34 cellular contexts compared by ENCODE assay signal in the genomic region with DNA sequence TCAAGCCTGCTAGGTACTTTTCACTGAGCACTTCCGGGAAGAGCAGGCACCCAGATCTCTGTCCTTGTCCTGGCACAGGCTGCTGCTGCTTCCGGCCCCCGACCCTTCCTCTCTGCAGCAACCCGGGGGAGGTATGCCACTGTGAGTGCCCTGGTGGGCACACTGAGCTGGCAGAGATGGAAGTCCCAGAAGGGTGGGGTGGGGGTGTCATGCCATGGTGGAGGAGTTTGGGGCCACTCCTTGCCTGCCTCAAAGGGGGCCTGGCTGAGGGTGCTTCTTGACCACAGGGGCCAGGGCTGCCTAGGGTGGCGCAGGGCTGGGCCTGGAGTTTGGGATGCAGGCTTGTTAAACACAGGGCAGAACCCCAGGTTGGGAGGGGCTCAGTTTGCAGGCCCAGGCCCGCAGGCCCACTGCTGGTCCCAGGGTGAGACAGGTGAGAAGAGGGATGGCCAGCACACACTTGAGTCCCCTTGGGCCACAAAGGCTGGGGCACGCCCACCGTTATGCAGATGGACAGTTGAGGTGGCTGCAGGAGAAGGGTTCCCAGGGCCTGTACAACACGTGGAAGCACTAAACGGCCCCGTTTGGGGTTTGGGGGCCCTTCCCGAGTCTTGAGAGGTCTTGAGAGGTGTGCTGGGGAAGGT. TPM values are rescaled to one million over a fixed set of nuclear protein-coding genes. Genes with fewer than 3 reads are reported as not detected.
DNase-seq lines count a peak whose midpoint lies in the region; ATAC-seq and TF ChIP-seq lines count a peak whose summit lies in the region.
"Had no signal": no experiment of that assay in that cellular context is flagged by ENCODE, and none has a peak within 500 bp of the region (broad histone marks: within the 10 kb centered on the region; RNA-seq: fewer than 3 reads in every experiment).

No MANE protein-coding gene starts in this region.

- peaks cover 2 to 15% of the 10 kb centered on the region in 2 experiments for H3K4me1 Mint-ChIP-seq in H9
- no peaks in the 10 kb centered on the region for H3K4me1 Mint-ChIP-seq in chondrocyte (ENCODE audit: low read depth)
- peaks cover 22% of the 10 kb centered on the region for H3K4me1 Mint-ChIP-seq in stimulated activated effector memory CD8-positive, alpha-beta T cell treated with anti-CD3 and anti-CD28 coated beads, Interleukin-12 subunit alpha, Interleukin-12 subunit beta, amount 100 ng/mL, for 72 hours
- H3K4me1 Mint-ChIP-seq in CD8-positive, alpha-beta T cell (ENCODE audit: low read depth), result peaks cover 1% of the 10 kb centered on the region

- H3K4me1 ChIP-seq in H9 (ENCODE audit: insufficient read depth, low read length), result no peaks in the 10 kb centered on the region
- no peaks in the 10 kb centered on the region for H3K4me1 ChIP-seq in CD8-positive, alpha-beta T cell (ENCODE audit: insufficient read depth, low read length)
- H3K4me1 ChIP-seq: sigmoid colon had no signal

- DNase-seq in H9 (peak; percentile 33), chondrocyte (ENCODE audit: low spot score) (peak; percentile 76), SKM-1 treated with dmso at 0.1 percent for 144 hours (lab: John Stamatoyannopoulos, UW; ENCODE audit: unreplicated experiment) (no peak), NCI-H128 (lab: John Stamatoyannopoulos, UW; ENCODE audit: unreplicated experiment) (no peak)
- DNase-seq in stimulated activated effector memory CD8-positive, alpha-beta T cell treated with anti-CD3 and anti-CD28 coated beads, Interleukin-12 subunit alpha, Interleukin-12 subunit beta, amount 100 ng/mL, for 72 hours (ENCODE audit: low spot score in 2 of 2), result no peak
- DNase-seq in CD8-positive, alpha-beta T cell, result no peak
- DNase-seq: activated CD8-positive, alpha-beta memory T cell treated with anti-CD3 and anti-CD28 coated beads, Interleukin-2, amount 50 U/mL, for 48 hours; activated CD8-positive, alpha-beta T cell treated with anti-CD3 and anti-CD28 coated beads for 36 hours; activated naive CD4-positive, alpha-beta T cell treated with Interleukin-2 at 50 U/mL for 16 hours; Calu3; central memory CD4-positive, alpha-beta T cell; DMS79; GDM1; glutamatergic neuron; midbrain; NCI-H1092; NCI-H1694 treated with DMSO at 0.1 percent for 48 hours; NCI-H446; NCI-H748 treated with DMSO at 0.1 percent for 48 hours; SIG-M5; sigmoid colon; stimulated activated CD4-positive, alpha-beta T cell treated with anti-CD3 and anti-CD28 coated beads, Interleukin-12 subunit alpha, Interleukin-12 subunit beta, amount 100 ng/mL, for 4 hours; stimulated activated CD4-positive, alpha-beta T cell treated with anti-CD3 and anti-CD28 coated beads, Interleukin-2, amount 100 ng/mL, for 48 hours; SW 1271 had no signal

- no peak overlapping the region for H3K23ac ChIP-seq in H9 (ENCODE audit: insufficient read length, low read depth, low read length)

- H3K36me3 Mint-ChIP-seq in H9 (ENCODE audit: insufficient read depth in 1 of 3, low read depth in 3 of 3), result no peaks in the 10 kb centered on the region; a peak in 1 of 7 replicates
- H3K36me3 Mint-ChIP-seq in chondrocyte (ENCODE audit: low read depth), result no peaks in the 10 kb centered on the region
- no peaks in the 10 kb centered on the region for H3K36me3 Mint-ChIP-seq in stimulated activated effector memory CD8-positive, alpha-beta T cell treated with anti-CD3 and anti-CD28 coated beads, Interleukin-12 subunit alpha, Interleukin-12 subunit beta, amount 100 ng/mL, for 72 hours
- no peaks in the 10 kb centered on the region for H3K36me3 Mint-ChIP-seq in CD8-positive, alpha-beta T cell
- H3K36me3 Mint-ChIP-seq: naive B cell, type B pancreatic cell had no signal

- no peaks in the 10 kb centered on the region for H3K23me2 ChIP-seq in H9 (ENCODE audit: insufficient read length, low read depth, low read length, poor library complexity, severe bottlenecking)

- no peak overlapping the region for H4K8ac ChIP-seq in H9 (replicated peaks; ENCODE audit: insufficient read length, low read depth, low read length)

- no peak overlapping the region for H4K5ac ChIP-seq in H9 (ENCODE audit: insufficient read length, low read depth, low read length)

- H2BK15ac ChIP-seq in H9 (ENCODE audit: low read depth, low read length), result no peak overlapping the region

- no peaks in the 10 kb centered on the region for H3K27me3 ChIP-seq in H9 (ENCODE audit: insufficient read depth, low read length)
- H3K27me3 ChIP-seq in CD8-positive, alpha-beta T cell (ENCODE audit: insufficient read depth, low read length), result no peaks in the 10 kb centered on the region
- H3K27me3 ChIP-seq: neutrophil, sigmoid colon had no signal

- intact Hi-C loops in CD8-positive, alpha-beta T cell (cut with DNase I, micrococcal nuclease), result no loop called here

- CTCF ChIA-PET in CD8-positive, alpha-beta T cell (lab: Charles Lee), result interaction anchor here (2.6 kb wide), 1 partner anchor 11 kb away, joined by 12 read pairs; no protein-coding TSS in a partner anchor

- H3K9me3 ChIP-seq in H9 (ENCODE audit: control insufficient read depth, low read depth, low read length), result no peaks in the 10 kb centered on the region
- no peaks in the 10 kb centered on the region for H3K9me3 ChIP-seq in CD8-positive, alpha-beta T cell (ENCODE audit: low read length)
- H3K9me3 ChIP-seq: neutrophil, sigmoid colon had no signal

- no peak overlapping the region for H3K56ac ChIP-seq in H9 (ENCODE audit: insufficient read length, low read depth, low read length)

- no peak overlapping the region for H2AFZ ChIP-seq in H9 (ENCODE audit: low read length)

- POLR2A ChIA-PET in CD8-positive, alpha-beta T cell (lab: Charles Lee), result no interaction called here

- no peak overlapping the region for H3K14ac ChIP-seq in H9 (ENCODE audit: insufficient read depth, low read length)

- no peaks in the 10 kb centered on the region for H3K79me1 ChIP-seq in H9 (ENCODE audit: insufficient read depth, low read depth, low read length, poor library complexity, severe bottlenecking)

- H3T11ph ChIP-seq in H9 (ENCODE audit: low read length), result no peak overlapping the region

- no peak overlapping the region for H2BK12ac ChIP-seq in H9 (ENCODE audit: insufficient read length, low read depth, low read length)

- H2BK20ac ChIP-seq in H9 (ENCODE audit: low read depth, low read length, poor library complexity, severe bottlenecking), result no peak overlapping the region

- H3K4me3 ChIP-seq in CD8-positive, alpha-beta T cell (ENCODE audit: low read depth, low read length), result no peak overlapping the region
- H3K4me3 ChIP-seq: sigmoid colon had no signal

- H3K27me3 Mint-ChIP-seq in H9 (ENCODE audit: low read depth), result peaks cover 2% of the 10 kb centered on the region; the same call in 1 of the 2 replicates
- no peaks in the 10 kb centered on the region for H3K27me3 Mint-ChIP-seq in chondrocyte (ENCODE audit: low read depth)
- no peaks in the 10 kb centered on the region for H3K27me3 Mint-ChIP-seq in CD8-positive, alpha-beta T cell (ENCODE audit: low read depth)
- H3K27me3 Mint-ChIP-seq: activated CD8-positive, alpha-beta T cell treated with anti-CD3 and anti-CD28 coated beads for 36 hours; type B pancreatic cell had no signal

- H3K27ac Mint-ChIP-seq in H9 (peak overlapping the region in 1 of 3 experiments; percentile 60; a peak in 1 of 7 replicates), chondrocyte (ENCODE audit: unreplicated experiment) (no peak overlapping the region)
- peak overlapping the region; percentile 29 for H3K27ac Mint-ChIP-seq in stimulated activated effector memory CD8-positive, alpha-beta T cell treated with anti-CD3 and anti-CD28 coated beads, Interleukin-12 subunit alpha, Interleukin-12 subunit beta, amount 100 ng/mL, for 72 hours
- no peak overlapping the region for H3K27ac Mint-ChIP-seq in CD8-positive, alpha-beta T cell
- H3K27ac Mint-ChIP-seq: activated CD8-positive, alpha-beta T cell treated with anti-CD3 and anti-CD28 coated beads for 36 hours; activated T-helper 1 cell treated with anti-CD3 and anti-CD28 coated beads, Interleukin-12 subunit alpha, Interleukin-12 subunit beta, Interleukin-2, Interleukin-4 antibody, amounts not matched to agents 30 ng/mL and 10 ng/mL and 1 ng/mL, durations not matched to agents 14 hours and 24 hours and 36 hours; dendritic cell treated with granulocyte-macrophage colony-stimulating factor and Interleukin-4, amounts not matched to agents 40 ng/mL and 50 ng/mL, for 4 days; type B pancreatic cell had no signal

- H3K4me2 ChIP-seq in H9 (ENCODE audit: insufficient read depth, insufficient read length, low read length), result no peak overlapping the region

- no peak overlapping the region for H2BK5ac ChIP-seq in H9 (ENCODE audit: insufficient read length, low read length)

- no peak for ATAC-seq in stimulated activated effector memory CD8-positive, alpha-beta T cell treated with anti-CD3 and anti-CD28 coated beads, Interleukin-12 subunit alpha, Interleukin-12 subunit beta, amount 100 ng/mL, for 72 hours
- ATAC-seq in CD8-positive, alpha-beta T cell, result no peak
- ATAC-seq: activated CD8-positive, alpha-beta T cell treated with anti-CD3 and anti-CD28 coated beads for 36 hours had no signal

- WGBS in H9 (ENCODE audit: extremely low coverage, insufficient read length, low lambda C conversion rate), result no CpG with 5 or more reads among the region's 12 CpGs

- H2AK5ac ChIP-seq in H9 (ENCODE audit: insufficient read length, low read length), result no peak overlapping the region

- no peak overlapping the region for H3K27ac ChIP-seq in H9 (ENCODE audit: insufficient read length, low read depth, low read length)
- no peak overlapping the region for H3K27ac ChIP-seq in CD8-positive, alpha-beta T cell (ENCODE audit: low read depth, low read length)
- H3K27ac ChIP-seq: C4-2B, neutrophil, sigmoid colon had no signal

- no peak overlapping the region for H3K18ac ChIP-seq in H9 (ENCODE audit: insufficient read length, low read depth, low read length)

- no peak for TF ChIP-seq CTCF in H9 (conservative IDR thresholded peaks at IDR 0.05)
- no peak for TF ChIP-seq CTCF in chondrocyte (IDR thresholded peaks at IDR 0.05)
- TF ChIP-seq CTCF in CD8-positive, alpha-beta T cell (IDR thresholded peaks at IDR 0.05), result no peak

- H3K4me3 Mint-ChIP-seq in H9 (no peak overlapping the region), chondrocyte (ENCODE audit: unreplicated experiment) (no peak overlapping the region)
- H3K4me3 Mint-ChIP-seq in stimulated activated effector memory CD8-positive, alpha-beta T cell treated with anti-CD3 and anti-CD28 coated beads, Interleukin-12 subunit alpha, Interleukin-12 subunit beta, amount 100 ng/mL, for 72 hours, result no peak overlapping the region
- no peak overlapping the region for H3K4me3 Mint-ChIP-seq in CD8-positive, alpha-beta T cell
- H3K4me3 Mint-ChIP-seq: activated CD8-positive, alpha-beta T cell treated with anti-CD3 and anti-CD28 coated beads for 36 hours; activated T-helper 1 cell treated with anti-CD3 and anti-CD28 coated beads, Interleukin-12 subunit alpha, Interleukin-12 subunit beta, Interleukin-2, Interleukin-4 antibody, amounts not matched to agents 30 ng/mL and 10 ng/mL and 1 ng/mL, durations not matched to agents 14 hours and 24 hours and 36 hours; dendritic cell treated with granulocyte-macrophage colony-stimulating factor and Interleukin-4, amounts not matched to agents 40 ng/mL and 50 ng/mL, for 4 days; type B pancreatic cell had no signal

- no peaks in the 10 kb centered on the region for H3K79me2 ChIP-seq in H9 (ENCODE audit: insufficient read depth, low read length)

- no peak overlapping the region for H3K4ac ChIP-seq in H9 (ENCODE audit: low read depth, low read length)

- no peaks in the 10 kb centered on the region for H3K36me3 ChIP-seq in CD8-positive, alpha-beta T cell (ENCODE audit: insufficient read depth, low read length)
- H3K36me3 ChIP-seq: neutrophil, sigmoid colon had no signal

- H3K9ac ChIP-seq in H9 (ENCODE audit: extremely low read depth, insufficient read length, low read length), result no peak overlapping the region

- no peaks in the 10 kb centered on the region for H4K20me1 ChIP-seq in H9 (ENCODE audit: control insufficient read depth, insufficient read depth, insufficient read length)

- no peak overlapping the region for H2BK120ac ChIP-seq in H9 (ENCODE audit: low read depth, low read length, poor library complexity, severe bottlenecking)

- peaks cover under 1 to 5% of the 10 kb centered on the region in 2 experiments; a peak in 2 of 5 replicates for H3K9me3 Mint-ChIP-seq in H9
- no peaks in the 10 kb centered on the region for H3K9me3 Mint-ChIP-seq in chondrocyte (ENCODE audit: low read depth)
- H3K9me3 Mint-ChIP-seq in stimulated activated effector memory CD8-positive, alpha-beta T cell treated with anti-CD3 and anti-CD28 coated beads, Interleukin-12 subunit alpha, Interleukin-12 subunit beta, amount 100 ng/mL, for 72 hours, result no peaks in the 10 kb centered on the region
- H3K9me3 Mint-ChIP-seq in CD8-positive, alpha-beta T cell, result no peaks in the 10 kb centered on the region
- H3K9me3 Mint-ChIP-seq: activated CD8-positive, alpha-beta T cell treated with anti-CD3 and anti-CD28 coated beads for 36 hours; activated T-helper 1 cell treated with anti-CD3 and anti-CD28 coated beads, Interleukin-12 subunit alpha, Interleukin-12 subunit beta, Interleukin-2, Interleukin-4 antibody, amounts not matched to agents 30 ng/mL and 10 ng/mL and 1 ng/mL, durations not matched to agents 14 hours and 24 hours and 36 hours; dendritic cell treated with granulocyte-macrophage colony-stimulating factor and Interleukin-4, amounts not matched to agents 40 ng/mL and 50 ng/mL, for 4 days had no signal

- H4K91ac ChIP-seq in H9 (ENCODE audit: insufficient read length, low read depth, low read length), result no peak overlapping the region

RNA-seq across cellular contexts. Expression of gene TMEM235, which starts 8.7 kb away (rescaled TPM):
- total RNA-seq in H9 (2021) (0.13 and 0.28 TPM in 2 replicates), chondrocyte (not detected in 3 replicates)
- not detected for total RNA-seq in CD8-positive, alpha-beta T cell
- total RNA-seq: activated CD8-positive, alpha-beta T cell treated with anti-CD3 and anti-CD28 coated beads for 36 hours; activated T-helper 1 cell treated with anti-CD3 and anti-CD28 coated beads, Interleukin-12 subunit alpha, Interleukin-12 subunit beta, Interleukin-2, Interleukin-4 antibody, amounts not matched to agents 30 ng/mL and 10 ng/mL and 1 ng/mL, durations not matched to agents 14 hours and 24 hours and 36 hours; Calu3; esophagus mucosa; fibroblast of villous mesenchyme; lower leg skin; posterior vena cava; sigmoid colon had no signal

RNA-seq across cellular contexts. Expression of gene BIRC5, which starts 26.1 kb away (rescaled TPM):
- 97.8 and 104 TPM in 2 replicates for total RNA-seq in H9 (2021)
- 10.2 to 11.6 TPM (median 10.9 TPM) in 3 replicates for total RNA-seq in chondrocyte
- under 1 TPM; 0.17 to 0.41 TPM for total RNA-seq in CD8-positive, alpha-beta T cell

RNA-seq across cellular contexts. Expression of gene AFMID, which starts 53.0 kb away (rescaled TPM):
- total RNA-seq in H9 (2021), result 54.7 and 64.1 TPM in 2 replicates
- 25.5 to 31.7 TPM (median 28.3 TPM) in 3 replicates for total RNA-seq in chondrocyte
- under 1 TPM; 0.65 to 0.92 TPM for total RNA-seq in CD8-positive, alpha-beta T cell

RNA-seq across cellular contexts. Expression of gene TK1, which starts 53.3 kb away (rescaled TPM):
- total RNA-seq in H9 (2021) (95.8 and 98.7 TPM in 2 replicates), chondrocyte (21.1 to 29.5 TPM (median 23.4 TPM) in 3 replicates)
- 1 to 10 TPM in 1 of 2 experiments, under 1 TPM in 1; 0.76 to 1.1 TPM for total RNA-seq in CD8-positive, alpha-beta T cell

Comparison
In these comparisons a context has a peak if more than half of its experiments do, and no peak if none do; other contexts are left out.
1. DNase-seq: peak in H9 (single experiment) and chondrocyte (single experiment); none in stimulated activated effector memory CD8-positive, alpha-beta T cell treated with anti-CD3 and anti-CD28 coated beads, Interleukin-12 subunit alpha, Interleukin-12 subunit beta, amount 100 ng/mL, for 72 hours (0 of 2), SKM-1 treated with dmso at 0.1 percent for 144 hours (single experiment), NCI-H128 (single experiment) and CD8-positive, alpha-beta T cell (0 of 7).
2. RNA of gene AFMID, which starts 53.0 kb away (total RNA-seq): 54.7 to 64.1 TPM in H9 and 25.5 to 31.7 TPM in chondrocyte; 0.65 to 0.92 TPM in CD8-positive, alpha-beta T cell; every median in the first group is over 10 times any median in the second.